ENCODE assay signal across 18 cellular contexts in genomic region chr19:19448238-19448544, GRCh38. TPM values are rescaled to one million over a fixed set of nuclear protein-coding genes. Genes with fewer than 3 reads are reported as not detected.
DNase-seq lines count a peak whose midpoint lies in the region; ATAC-seq and TF ChIP-seq lines count a peak whose summit lies in the region.
"Had no signal": no experiment of that assay in that cellular context is flagged by ENCODE, and none has a peak within 500 bp of the region (broad histone marks: within the 10 kb centered on the region; RNA-seq: fewer than 3 reads in every experiment).

No MANE protein-coding gene starts in this region.

- H3K36me3 Mint-ChIP-seq in H9 (ENCODE audit: insufficient read depth in 1 of 3, low read depth in 3 of 3) (peaks cover 0 to 5% (median 0%) of the 10 kb centered on the region in 3 experiments; a peak in 3 of 7 replicates), endodermal cell (ENCODE audit: low read depth) (no peaks in the 10 kb centered on the region)

- H4K91ac ChIP-seq in H9 (ENCODE audit: insufficient read length, low read depth, low read length) = no peak overlapping the region
- H4K91ac ChIP-seq in neuronal stem cell (ENCODE audit: low read depth, low read length, poor library complexity) = no peak overlapping the region

- H3K27ac Mint-ChIP-seq in H9 = peak overlapping the region in 1 of 3 experiments; percentile 75; a peak in 1 of 7 replicates
- H3K27ac Mint-ChIP-seq in endodermal cell = peak overlapping the region; percentile 72
- H3K27ac Mint-ChIP-seq: activated B cell treated with CpG ODN at 0.5 μM for 24 hours had no signal

- H3K4me1 ChIP-seq in BLaER1 treated with 17β-estradiol and CSF1 and Interleukin-3, amounts not matched to agents 10 nM and 100 nM = peaks cover 91 to 99% (median 95%) of the 10 kb centered on the region in 10 experiments
- H3K4me1 ChIP-seq in H9 (ENCODE audit: insufficient read depth, low read length) = peaks cover 14% of the 10 kb centered on the region; the same call in 1 of the 2 replicates
- no peaks in the 10 kb centered on the region for H3K4me1 ChIP-seq in endodermal cell (ENCODE audit: control insufficient read depth, insufficient read depth, low read length)
- H3K4me1 ChIP-seq in neuronal stem cell (ENCODE audit: control insufficient read depth in 2 of 2, insufficient read depth in 1 of 2, low read depth in 1 of 2, low read length in 2 of 2) = peaks cover 0 to 15% of the 10 kb centered on the region in 2 donors
- H3K4me1 ChIP-seq in uterus = no peaks in the 10 kb centered on the region

- no peaks in the 10 kb centered on the region for H3K27me3 ChIP-seq in BLaER1 treated with 17β-estradiol and CSF1 and Interleukin-3, amounts not matched to agents 10 nM and 100 nM
- H3K27me3 ChIP-seq in H9 (ENCODE audit: insufficient read depth, low read length) (no peaks in the 10 kb centered on the region), endodermal cell (ENCODE audit: control insufficient read depth, insufficient read depth, low read length, poor library complexity, severe bottlenecking) (no peaks in the 10 kb centered on the region), neuronal stem cell (ENCODE audit: control insufficient read depth in 3 of 3, insufficient read depth in 3 of 3, low read depth in 1 of 3, low read length in 3 of 3) (no peaks in the 10 kb centered on the region), uterus (no peaks in the 10 kb centered on the region)
- H3K27me3 ChIP-seq: esophagus squamous epithelium, hepatocyte, transverse colon had no signal

- H3K4me3 Mint-ChIP-seq in H9 (no peak overlapping the region), endodermal cell (no peak overlapping the region)
- H3K4me3 Mint-ChIP-seq: activated B cell treated with CpG ODN at 0.5 μM for 24 hours; dendritic cell treated with granulocyte-macrophage colony-stimulating factor and Interleukin-4, amounts not matched to agents 40 ng/mL and 50 ng/mL, for 4 days had no signal

- peaks cover 97 to 100% (median 100%) of the 10 kb centered on the region in 11 experiments for H4K20me1 ChIP-seq in BLaER1 treated with 17β-estradiol and CSF1 and Interleukin-3, amounts not matched to agents 10 nM and 100 nM
- H4K20me1 ChIP-seq in H9 (ENCODE audit: control insufficient read depth, insufficient read depth, insufficient read length) = peaks cover 2% of the 10 kb centered on the region

- no peak overlapping the region for H2BK20ac ChIP-seq in H9 (ENCODE audit: low read depth, low read length, poor library complexity, severe bottlenecking)

- no peak overlapping the region for H2BK12ac ChIP-seq in H9 (ENCODE audit: insufficient read length, low read depth, low read length)
- H2BK12ac ChIP-seq in neuronal stem cell (ENCODE audit: low read length) = no peak overlapping the region

- peak overlapping the region in 3 of 11 experiments; percentile 18 to 32 (median 31); a peak in 2 of 22 replicates for H3K9ac ChIP-seq in BLaER1 treated with 17β-estradiol and CSF1 and Interleukin-3, amounts not matched to agents 10 nM and 100 nM
- H3K9ac ChIP-seq in H9 (ENCODE audit: extremely low read depth, insufficient read length, low read length) = no peak overlapping the region
- H3K9ac ChIP-seq in endodermal cell (ENCODE audit: extremely low read depth, low read length, poor library complexity, severe bottlenecking) = no peak overlapping the region
- peak overlapping the region; percentile 44 for H3K9ac ChIP-seq in neuronal stem cell (ENCODE audit: low read depth, low read length, poor library complexity)

- H3K79me1 ChIP-seq in H9 (ENCODE audit: insufficient read depth, low read depth, low read length, poor library complexity, severe bottlenecking) (peaks cover 9% of the 10 kb centered on the region), neuronal stem cell (ENCODE audit: low read depth, low read length) (peaks cover 25% of the 10 kb centered on the region)

- no peaks in the 10 kb centered on the region for H3K9me3 Mint-ChIP-seq in H9
- H3K9me3 Mint-ChIP-seq in endodermal cell = no peaks in the 10 kb centered on the region
- H3K9me3 Mint-ChIP-seq: activated B cell treated with CpG ODN at 0.5 μM for 24 hours; dendritic cell treated with granulocyte-macrophage colony-stimulating factor and Interleukin-4, amounts not matched to agents 40 ng/mL and 50 ng/mL, for 4 days had no signal

- no peak overlapping the region for H2BK120ac ChIP-seq in H9 (ENCODE audit: low read depth, low read length, poor library complexity, severe bottlenecking)
- H2BK120ac ChIP-seq in neuronal stem cell (ENCODE audit: low read depth, low read length) = no peak overlapping the region

- H3K23ac ChIP-seq in H9 (ENCODE audit: insufficient read length, low read depth, low read length) = no peak overlapping the region
- H3K23ac ChIP-seq in neuronal stem cell (ENCODE audit: low read depth, low read length, poor library complexity) = peak overlapping the region; percentile 82

- H2BK15ac ChIP-seq in H9 (ENCODE audit: low read depth, low read length) (no peak overlapping the region), neuronal stem cell (ENCODE audit: low read length) (no peak overlapping the region)

- no peak overlapping the region for H3K56ac ChIP-seq in H9 (ENCODE audit: insufficient read length, low read depth, low read length)

- no peak for TF ChIP-seq CTCF in H9 (conservative IDR thresholded peaks at IDR 0.05)
- no peak for TF ChIP-seq CTCF in endodermal cell (conservative IDR thresholded peaks at IDR 0.05)
- no peak for TF ChIP-seq CTCF in uterus (IDR thresholded peaks at IDR 0.05)

- H4K5ac ChIP-seq in H9 (ENCODE audit: insufficient read length, low read depth, low read length) = no peak overlapping the region

- no peaks in the 10 kb centered on the region for H3K23me2 ChIP-seq in H9 (ENCODE audit: insufficient read length, low read depth, low read length, poor library complexity, severe bottlenecking)

- no peak overlapping the region for H2AK5ac ChIP-seq in H9 (ENCODE audit: insufficient read length, low read length)
- H2AK5ac ChIP-seq in neuronal stem cell (ENCODE audit: low read depth, low read length) = no peak overlapping the region

- ATAC-seq in HG03442 (IDR thresholded peaks at IDR 0.05; ENCODE audit: unreplicated experiment) = no peak
- ATAC-seq: left colon, PC-3 had no signal

- H2AFZ ChIP-seq in H9 (ENCODE audit: low read length) (no peak overlapping the region), neuronal stem cell (ENCODE audit: low read length) (no peak overlapping the region)
- H2AFZ ChIP-seq: hepatocyte had no signal

- peak overlapping the region in 5 of 11 experiments; percentile 7 to 25 (median 21); a peak in 2 of 22 replicates for H3K27ac ChIP-seq in BLaER1 treated with 17β-estradiol and CSF1 and Interleukin-3, amounts not matched to agents 10 nM and 100 nM
- H3K27ac ChIP-seq in H9 (ENCODE audit: insufficient read length, low read depth, low read length) (no peak overlapping the region), endodermal cell (ENCODE audit: low read depth, low read length) (no peak overlapping the region), neuronal stem cell (replicated peaks; ENCODE audit: low read length) (no peak overlapping the region), uterus (no peak overlapping the region)
- H3K27ac ChIP-seq: esophagus squamous epithelium, hepatocyte, transverse colon had no signal

- peaks cover 76% of the 10 kb centered on the region; the same call in 1 of the 2 replicates for H3K79me2 ChIP-seq in H9 (ENCODE audit: insufficient read depth, low read length)

- intact Hi-C loops in uterus (cut with DNase I; ENCODE audit: low total_unique reads) = no loop called here

- H3K18ac ChIP-seq in H9 (ENCODE audit: insufficient read length, low read depth, low read length) (no peak overlapping the region), neuronal stem cell (ENCODE audit: low read length) (peak overlapping the region; percentile 39)

- H3K4ac ChIP-seq in H9 (ENCODE audit: low read depth, low read length) (no peak overlapping the region), neuronal stem cell (ENCODE audit: low read length) (no peak overlapping the region)

- no peak for TF ChIP-seq POLR2A in uterus (IDR thresholded peaks at IDR 0.05)

- H3K4me1 Mint-ChIP-seq in H9 = peaks cover 57 to 58% of the 10 kb centered on the region in 2 experiments
- H3K4me1 Mint-ChIP-seq in endodermal cell = peaks cover 24% of the 10 kb centered on the region

- no peaks in the 10 kb centered on the region; the same call in 1 of the 2 replicates for H3K27me3 Mint-ChIP-seq in H9 (ENCODE audit: low read depth)
- H3K27me3 Mint-ChIP-seq in endodermal cell (ENCODE audit: insufficient read depth) = no peaks in the 10 kb centered on the region
- H3K27me3 Mint-ChIP-seq: activated B cell treated with CpG ODN at 0.5 μM for 24 hours; dendritic cell treated with granulocyte-macrophage colony-stimulating factor and Interleukin-4, amounts not matched to agents 40 ng/mL and 50 ng/mL, for 4 days had no signal

- DNase-seq in H9 (peak; percentile 26), endodermal cell (no peak), neuronal stem cell (ENCODE audit: low spot score) (no peak), NCI-H2196 treated with DMSO at 0.1 percent for 48 hours (lab: John Stamatoyannopoulos, UW; ENCODE audit: unreplicated experiment) (no peak), uterus (no peak)
- DNase-seq: activated B cell treated with CpG ODN at 0.5 μM for 24 hours; DMS79; esophagus squamous epithelium; left colon; NCI-H1694; NCI-H446 treated with DMSO at 0.1 percent for 48 hours; PC-3; stimulated activated CD8-positive, alpha-beta memory T cell treated with anti-CD3 and anti-CD28 coated beads, Interleukin-4, amount 100 ng/mL, for 48 hours; transverse colon had no signal

- no peaks in the 10 kb centered on the region for H3K9me3 ChIP-seq in BLaER1 treated with 17β-estradiol and CSF1 and Interleukin-3, amounts not matched to agents 10 nM and 100 nM (replicated peaks in 1 of 11)
- H3K9me3 ChIP-seq in H9 (ENCODE audit: control insufficient read depth, low read depth, low read length) (no peaks in the 10 kb centered on the region), endodermal cell (ENCODE audit: control insufficient read depth, low read length) (no peaks in the 10 kb centered on the region), neuronal stem cell (replicated peaks in 1 of 2; ENCODE audit: control insufficient read depth in 2 of 2, insufficient read depth in 1 of 2, low read depth in 1 of 2, low read length in 2 of 2) (no peaks in the 10 kb centered on the region), uterus (no peaks in the 10 kb centered on the region)
- H3K9me3 ChIP-seq: esophagus squamous epithelium, transverse colon had no signal

- H4K8ac ChIP-seq in H9 (replicated peaks; ENCODE audit: insufficient read length, low read depth, low read length) (no peak overlapping the region), neuronal stem cell (ENCODE audit: low read depth, low read length) (peak overlapping the region; percentile 17)

- H3K14ac ChIP-seq in H9 (ENCODE audit: insufficient read depth, low read length) = no peak overlapping the region
- no peak overlapping the region for H3K14ac ChIP-seq in neuronal stem cell (ENCODE audit: low read length)

- no peak overlapping the region for H2BK5ac ChIP-seq in H9 (ENCODE audit: insufficient read length, low read length)
- H2BK5ac ChIP-seq in neuronal stem cell (ENCODE audit: low read length) = no peak overlapping the region

- H3K4me3 ChIP-seq in BLaER1 treated with 17β-estradiol and CSF1 and Interleukin-3, amounts not matched to agents 10 nM and 100 nM = no peak overlapping the region
- H3K4me3 ChIP-seq in endodermal cell (ENCODE audit: low read length) = no peak overlapping the region
- H3K4me3 ChIP-seq in neuronal stem cell (ENCODE audit: low read length in 2 of 2) = no peak overlapping the region
- no peak overlapping the region for H3K4me3 ChIP-seq in uterus
- H3K4me3 ChIP-seq: esophagus squamous epithelium, hepatocyte, transverse colon had no signal

- no CpG with 5 or more reads among the region's 8 CpGs for WGBS in H9 (ENCODE audit: extremely low coverage, insufficient read length, low lambda C conversion rate)
- WGBS in endodermal cell (ENCODE audit: insufficient coverage in 1 of 2, insufficient read length in 1 of 2), 2 experiments = 94 to 95% methylated on average over 6 to 8 of the region's 8 CpGs
- WGBS in neuronal stem cell (ENCODE audit: extremely low coverage in 2 of 2, insufficient read length in 2 of 2, insufficient replicate concordance in 1 of 2), 2 donors = no CpG with 5 or more reads among the region's 8 CpGs

- peak overlapping the region in 9 of 11 experiments; percentile 34 to 77 (median 45); a peak in 10 of 22 replicates for H3K4me2 ChIP-seq in BLaER1 treated with 17β-estradiol and CSF1 and Interleukin-3, amounts not matched to agents 10 nM and 100 nM
- no peak overlapping the region for H3K4me2 ChIP-seq in H9 (ENCODE audit: insufficient read depth, insufficient read length, low read length)
- H3K4me2 ChIP-seq in neuronal stem cell (ENCODE audit: insufficient read depth, low read length, poor library complexity, severe bottlenecking) = no peak overlapping the region
- H3K4me2 ChIP-seq: hepatocyte had no signal

- no peak overlapping the region for H3T11ph ChIP-seq in H9 (ENCODE audit: low read length)

- H3K36me3 ChIP-seq in BLaER1 treated with 17β-estradiol and CSF1 and Interleukin-3, amounts not matched to agents 10 nM and 100 nM = peaks cover 19 to 66% (median 52%) of the 10 kb centered on the region in 11 experiments; a peak in 17 of 22 replicates
- H3K36me3 ChIP-seq in endodermal cell (ENCODE audit: control insufficient read depth, insufficient read depth, low read length) (no peaks in the 10 kb centered on the region), neuronal stem cell (replicated peaks in 1 of 2; ENCODE audit: control insufficient read depth in 2 of 2, insufficient read depth in 2 of 2, low read length in 2 of 2) (peaks cover 1 to 34% of the 10 kb centered on the region in 2 donors), uterus (no peaks in the 10 kb centered on the region)
- H3K36me3 ChIP-seq: esophagus squamous epithelium, transverse colon had no signal

RNA-seq across cellular contexts. Expression of gene GATAD2A, which starts 42.7 kb away (rescaled TPM):
- total RNA-seq in H9 (2021) (189 and 198 TPM in 2 replicates), endodermal cell (100 to 1,000 TPM; 115 to 126 TPM), uterus (10 to 100 TPM in 3 of 4 donors, 1 to 10 TPM in 1; 9.7 to 65.1 (median 22.3) TPM)
- 62.7 TPM for polyA plus RNA-seq in endodermal cell (2013, experiment 1 of 2)
- polyA plus RNA-seq in endodermal cell (2013, experiment 2 of 2) = 56.7 TPM
- 59.3 TPM for polyA plus RNA-seq in neuronal stem cell (2013, experiment 1 of 2)
- 61.3 TPM for polyA plus RNA-seq in neuronal stem cell (2013, experiment 2 of 2)

Comparison
In these comparisons a context has a peak if more than half of its experiments do, and no peak if none do; other contexts are left out.
1. H3K4me2 ChIP-seq: peak in BLaER1 treated with 17β-estradiol and CSF1 and Interleukin-3, amounts not matched to agents 10 nM and 100 nM (9 of 11); none in H9 (single experiment) and neuronal stem cell (single experiment).